ENCODE assay signal across 8 cellular contexts in the genomic region with DNA sequence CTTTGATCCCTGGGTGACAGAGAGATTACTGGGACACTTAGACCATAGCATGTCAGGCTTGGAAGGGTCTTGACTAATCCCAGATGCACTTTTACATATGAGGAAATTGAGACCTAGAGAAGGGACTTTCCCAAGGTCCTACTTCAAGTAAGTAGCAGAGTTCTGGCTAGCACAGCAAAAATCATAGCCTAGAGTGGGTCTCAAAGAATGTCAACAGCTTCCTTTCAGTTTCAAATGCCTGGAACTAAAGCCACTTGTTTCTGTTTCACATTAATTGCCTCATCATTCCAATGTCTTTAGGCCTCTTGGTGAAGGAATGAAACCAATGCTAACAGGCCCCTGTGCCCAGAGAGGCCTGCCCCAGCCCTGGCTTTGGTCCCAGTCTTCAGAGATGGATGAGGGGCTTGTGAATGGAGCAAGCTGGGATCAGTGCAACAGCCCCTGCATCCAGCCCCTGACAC. TPM values are rescaled to one million over a fixed set of nuclear protein-coding genes. Genes with fewer than 3 reads are reported as not detected.
A peak's percentile ranks its signal among the peaks of the same experiment; 100 is the strongest.
DNase-seq lines count a peak whose midpoint lies in the region; ATAC-seq and TF ChIP-seq lines count a peak whose summit lies in the region.

No MANE protein-coding gene starts in this region.

- H3K36me3 ChIP-seq in right atrium auricular region (no peaks in the 10 kb centered on the region), SK-N-MC (ENCODE audit: insufficient read depth, low read length) (no peaks in the 10 kb centered on the region), uterus (no peaks in the 10 kb centered on the region)

- ATAC-seq in right cardiac atrium (no peak), GM18511 (IDR thresholded peaks at IDR 0.05; ENCODE audit: unreplicated experiment) (no peak), HG02588 (IDR thresholded peaks at IDR 0.05; ENCODE audit: unreplicated experiment) (no peak), GM21526 (IDR thresholded peaks at IDR 0.05; ENCODE audit: low FRiP score, unreplicated experiment) (no peak)

- no peak overlapping the region for H3K9ac ChIP-seq in SK-N-MC (ENCODE audit: insufficient read length)

- peak overlapping the region; percentile 37 for H3K27ac ChIP-seq in right cardiac atrium (ENCODE audit: low read length)
- H3K27ac ChIP-seq in right atrium auricular region: peak overlapping the region in 1 of 2 donors; percentile 76
- H3K27ac ChIP-seq in SK-N-MC: peak overlapping the region; percentile 49
- peak overlapping the region; percentile 10 to 68 for H3K27ac ChIP-seq in uterus

- DNase-seq in right cardiac atrium (peak in 1 of 3 donors; percentile 60), right atrium auricular region (ENCODE audit: low spot score) (no peak), SK-N-MC (ENCODE audit: low read depth, low spot score) (no peak), glomerular visceral epithelial cell (ENCODE audit: extremely low spot score) (peak; percentile 61), uterus (no peak)

- H3K9me3 ChIP-seq in right cardiac atrium (ENCODE audit: control insufficient read depth, low read length) (no peaks in the 10 kb centered on the region), right atrium auricular region (no peaks in the 10 kb centered on the region), SK-N-MC (ENCODE audit: low read depth, low read length) (no peaks in the 10 kb centered on the region), uterus (no peaks in the 10 kb centered on the region)

- H3K4me3 ChIP-seq in right cardiac atrium (ENCODE audit: low read length) (no peak overlapping the region), right atrium auricular region (no peak overlapping the region), SK-N-MC (no peak overlapping the region), uterus (no peak overlapping the region)

- peaks cover 28% of the 10 kb centered on the region for H3K4me1 ChIP-seq in right cardiac atrium (ENCODE audit: control insufficient read depth, insufficient read depth, low read length)
- H3K4me1 ChIP-seq in right atrium auricular region: peaks cover 0 to 45% of the 10 kb centered on the region in 2 donors
- H3K4me1 ChIP-seq in uterus: no peaks in the 10 kb centered on the region

- intact Hi-C loops in right cardiac atrium (cut with DNase I): no loop called here
- intact Hi-C loops in uterus (cut with DNase I; ENCODE audit: low total_unique reads): no loop called here

- TF ChIP-seq POLR2A in uterus (IDR thresholded peaks at IDR 0.05): no peak

- TF ChIP-seq CTCF in right atrium auricular region (IDR thresholded peaks at IDR 0.05) (no peak), uterus (IDR thresholded peaks at IDR 0.05) (no peak)

- H3K27me3 ChIP-seq in right cardiac atrium (ENCODE audit: control insufficient read depth, insufficient read depth): no peaks in the 10 kb centered on the region
- no peaks in the 10 kb centered on the region for H3K27me3 ChIP-seq in right atrium auricular region
- no peaks in the 10 kb centered on the region for H3K27me3 ChIP-seq in uterus

RNA-seq across cellular contexts. Expression of a gene that starts 26.6 kb away (rescaled TPM):
- total RNA-seq in right cardiac atrium: 10 to 100 TPM in 1 of 4 donors, 1 to 10 TPM in 3; 6.9 to 24.4 (median 7.9) TPM
- 195 TPM for polyA plus RNA-seq in right cardiac atrium
- 10 to 100 TPM; 12.6 to 27.6 TPM for total RNA-seq in right atrium auricular region
- 10 to 100 TPM in 3 of 4 donors, 1 to 10 TPM in 1; 1.8 to 42.6 (median 24.4) TPM for total RNA-seq in uterus
